Comparison of ENCODE assay signal across 1 cellular context in the genomic region with DNA sequence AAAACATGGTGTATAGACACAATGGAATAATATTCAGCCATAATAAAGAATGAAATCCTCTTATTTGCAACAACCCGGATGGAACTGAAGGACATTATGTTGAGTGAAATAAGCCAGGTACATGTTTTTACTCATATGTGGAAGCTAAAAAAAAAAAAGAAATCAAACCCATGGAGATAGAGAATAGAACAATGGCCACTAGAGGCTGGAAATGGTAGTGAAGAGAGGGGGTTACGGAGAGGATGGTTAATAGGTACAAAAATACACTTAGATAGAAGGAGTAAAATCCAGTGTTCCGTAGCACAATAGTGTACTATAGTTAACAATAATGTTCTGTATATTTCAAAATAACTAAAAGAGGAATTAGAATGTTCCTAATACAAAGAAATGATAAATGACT.
TF ChIP-seq lines count a peak whose summit lies in the region.

No MANE protein-coding gene starts in this region.

TF ChIP-seq in H1, 55 proteins besides CTCF, POLR2A, EP300 and RAD21:
- TF ChIP-seq CEBPB (IDR thresholded peaks at IDR 0.05; ENCODE audit: low read depth, low read length), result no peak
- no peak for TF ChIP-seq SUZ12 (IDR thresholded peaks at IDR 0.05; ENCODE audit: low read length)
- no peak for TF ChIP-seq CHD2 (IDR thresholded peaks at IDR 0.05; ENCODE audit: low read length)
- TF ChIP-seq POLR2AphosphoS5 (IDR thresholded peaks at IDR 0.05; ENCODE audit: low read depth, low read length), result no peak
- TF ChIP-seq BCL11A (IDR thresholded peaks at IDR 0.05; ENCODE audit: low read depth in 2 of 2, low read length in 2 of 2), result no peak
- no peak for TF ChIP-seq EZH2 (IDR thresholded peaks at IDR 0.05; ENCODE audit: low read depth, low read length, severe bottlenecking)
- no peak for TF ChIP-seq KDM4A (IDR thresholded peaks at IDR 0.05; ENCODE audit: low read depth, low read length, severe bottlenecking)
- no peak for TF ChIP-seq SIRT6 (IDR thresholded peaks at IDR 0.05; ENCODE audit: low read length)
- no peak for TF ChIP-seq TEAD4 (IDR thresholded peaks at IDR 0.05; ENCODE audit: low read depth, low read length)
- no peak for TF ChIP-seq NANOG (IDR thresholded peaks at IDR 0.05; ENCODE audit: insufficient read depth, low read depth, low read length, poor library complexity, severe bottlenecking)
- no peak for TF ChIP-seq CREB1 (IDR thresholded peaks at IDR 0.05)
